In genomic region chr6:163133017-163133416, GRCh38 we compare ENCODE assay signal across 23 cellular contexts.
DNase-seq lines count a peak whose midpoint lies in the region; ATAC-seq and TF ChIP-seq lines count a peak whose summit lies in the region.
"Had no signal": no experiment of that assay in that cellular context is flagged by ENCODE, and none has a peak within 500 bp of the region (broad histone marks: within the 10 kb centered on the region; RNA-seq: fewer than 3 reads in every experiment).

No MANE protein-coding gene starts in this region.

- H3K9me3 Mint-ChIP-seq in WTC11: peaks cover 9% of the 10 kb centered on the region; the same call in 1 of the 2 replicates

- POLR2A ChIA-PET in HCT116 (lab: Charles Lee) (no interaction called here), WTC11 (lab: Charles Lee) (no interaction called here)

- no peaks in the 10 kb centered on the region for H3K79me2 ChIP-seq in HCT116 (ENCODE audit: insufficient read depth, low read length)

- CTCF ChIA-PET in HCT116 (lab: Charles Lee) (no interaction called here), WTC11 (lab: Charles Lee) (interaction anchor here (1.1 kb wide), 1 partner anchor 13 kb away, joined by 5 read pairs; no protein-coding TSS in a partner anchor)

- ATAC-seq in HCT116 (peak; percentile 62), WTC11 (peak; percentile 83), GM18873 (IDR thresholded peaks at IDR 0.05; ENCODE audit: low FRiP score, unreplicated experiment) (no peak), HG03469 (IDR thresholded peaks at IDR 0.05; ENCODE audit: unreplicated experiment) (no peak), GM21528 (IDR thresholded peaks at IDR 0.05; ENCODE audit: low FRiP score, unreplicated experiment) (no peak)
- ATAC-seq: CD8-positive, alpha-beta T cell; Panc1 had no signal

- H3K27ac ChIP-seq in HCT116 (ENCODE audit: low read depth, low read length): no peak overlapping the region

- H3K4me2 ChIP-seq in HCT116 (ENCODE audit: low read length): no peak overlapping the region

- H3K36me3 ChIP-seq in HCT116 (ENCODE audit: control insufficient read depth in 1 of 2, insufficient read depth in 2 of 2, low read length in 2 of 2): no peaks in the 10 kb centered on the region

- no peaks in the 10 kb centered on the region for H3K9me3 ChIP-seq in HCT116 (ENCODE audit: control insufficient read depth in 1 of 2, insufficient read depth in 1 of 2, low read depth in 1 of 2, low read length in 2 of 2)

- TF ChIP-seq CTCF in HCT116 (IDR thresholded peaks at IDR 0.05 in 2 of 3, conservative IDR thresholded peaks at IDR 0.05 in 1 of 3; ENCODE audit: borderline replicate concordance in 1 of 3, insufficient read depth in 1 of 3, low read depth in 2 of 3, low read length in 2 of 3) (no peak), WTC11 (IDR thresholded peaks at IDR 0.05) (no peak)

- no TSS peak for BruUV-seq in HCT116 (replicated peaks; lab: Mats Ljungman, UMichigan)

- no peak overlapping the region for H3K9ac ChIP-seq in HCT116 (ENCODE audit: low read length)

- H3K27me3 Mint-ChIP-seq in WTC11 (ENCODE audit: low read depth): no peaks in the 10 kb centered on the region

- H3K36me3 Mint-ChIP-seq in WTC11: no peaks in the 10 kb centered on the region; the same call in 1 of the 2 replicates
- H3K36me3 Mint-ChIP-seq: CD8-positive, alpha-beta T cell had no signal

- H4K20me1 ChIP-seq in HCT116 (ENCODE audit: insufficient read depth): no peaks in the 10 kb centered on the region

- H3K4me1 ChIP-seq in HCT116 (ENCODE audit: control insufficient read depth in 1 of 2, insufficient read depth in 2 of 2, low read length in 2 of 2): no peaks in the 10 kb centered on the region

- DNase-seq in NCI-H82 (lab: John Stamatoyannopoulos, UW) (peak; percentile 25), NCI-H82 treated with DMSO at 0.1 percent for 48 hours (lab: John Stamatoyannopoulos, UW; ENCODE audit: unreplicated experiment) (no peak), HCT116 (ENCODE audit: low read depth, low spot score) (no peak), WTC11 (ENCODE audit: low spot score) (no peak), iPS-NIHi11 (ENCODE audit: low spot score) (peak; percentile 32)
- DNase-seq: 8988T; AML-193; C1 segment of cervical spinal cord; Calu3; CD8-positive, alpha-beta T cell; DMS153; H7; NCI-H1092 treated with DMSO at 0.1 percent for 48 hours; NCI-H1436 treated with DMSO at 0.1 percent for 48 hours; NCI-H2029; NCI-H2227 treated with DMSO at 0.1 percent for 48 hours; NCI-H510A; NK-92 treated with Interleukin-12 subunit alpha and Interleukin-12 subunit beta, amount 100 ng/mL, for 24 hours; SIG-M5 had no signal

- H3K4me1 Mint-ChIP-seq in WTC11: peaks cover 8% of the 10 kb centered on the region

- no peak for TF ChIP-seq RAD21 in HCT116 (IDR thresholded peaks at IDR 0.05; ENCODE audit: low read depth)

- no peaks in the 10 kb centered on the region for H3K9me2 ChIP-seq in HCT116 (ENCODE audit: insufficient read depth)

- no peak overlapping the region for H2AFZ ChIP-seq in HCT116 (ENCODE audit: low read depth, low read length, poor library complexity, severe bottlenecking)

- intact Hi-C loops in HCT116 (cut with micrococcal nuclease): no loop called here

- no peaks in the 10 kb centered on the region for H3K27me3 ChIP-seq in HCT116 (ENCODE audit: insufficient read depth, low read length)

- no peak overlapping the region for H3K4me3 Mint-ChIP-seq in WTC11
- H3K4me3 Mint-ChIP-seq: CD8-positive, alpha-beta T cell had no signal

- H3K4me3 ChIP-seq in HCT116 (replicated peaks in 1 of 2; ENCODE audit: low read depth in 1 of 2, low read length in 2 of 2): no peak overlapping the region

- H3K27ac Mint-ChIP-seq in WTC11: no peak overlapping the region
- H3K27ac Mint-ChIP-seq: CD8-positive, alpha-beta T cell had no signal

- no peak for TF ChIP-seq POLR2A in HCT116 (IDR thresholded peaks at IDR 0.05; ENCODE audit: borderline replicate concordance, extremely low read depth, insufficient read depth, insufficient read length)

- RAD21 ChIA-PET in HCT116 (lab: Charles Lee; ENCODE audit: low non-redundant PET in 1 of 2, low total read pairs in 2 of 2, uncharacterized antibody in 2 of 2, unreplicated experiment in 2 of 2): no interaction called here

TF ChIP-seq in HCT116, 20 proteins besides CTCF, POLR2A, EP300 and RAD21 (continues in another document):
- TF ChIP-seq FOSL1 (IDR thresholded peaks at IDR 0.05; ENCODE audit: low read depth): no peak
- no peak for TF ChIP-seq EZH2phosphoT487 (IDR thresholded peaks at IDR 0.05; ENCODE audit: borderline replicate concordance)
- TF ChIP-seq SRF (IDR thresholded peaks at IDR 0.05; ENCODE audit: low read depth): no peak
- no peak for TF ChIP-seq MAX (IDR thresholded peaks at IDR 0.05)
- no peak for TF ChIP-seq ZNF274 (IDR thresholded peaks at IDR 0.05; ENCODE audit: low read depth, low read length)
- TF ChIP-seq SIN3A (IDR thresholded peaks at IDR 0.05; ENCODE audit: low read depth): no peak
- no peak for TF ChIP-seq ELF1 (IDR thresholded peaks at IDR 0.05; ENCODE audit: borderline replicate concordance, low read depth)
- no peak for TF ChIP-seq CBX3 (IDR thresholded peaks at IDR 0.05; ENCODE audit: low read depth)
- no peak for TF ChIP-seq SP1 (IDR thresholded peaks at IDR 0.05; ENCODE audit: low read depth)
- no peak for TF ChIP-seq TCF7L2 (IDR thresholded peaks at IDR 0.05; ENCODE audit: borderline replicate concordance, extremely low read depth, insufficient read depth, insufficient read length)
- no peak for TF ChIP-seq ZFX (IDR thresholded peaks at IDR 0.05)
- TF ChIP-seq, protein P1, sequence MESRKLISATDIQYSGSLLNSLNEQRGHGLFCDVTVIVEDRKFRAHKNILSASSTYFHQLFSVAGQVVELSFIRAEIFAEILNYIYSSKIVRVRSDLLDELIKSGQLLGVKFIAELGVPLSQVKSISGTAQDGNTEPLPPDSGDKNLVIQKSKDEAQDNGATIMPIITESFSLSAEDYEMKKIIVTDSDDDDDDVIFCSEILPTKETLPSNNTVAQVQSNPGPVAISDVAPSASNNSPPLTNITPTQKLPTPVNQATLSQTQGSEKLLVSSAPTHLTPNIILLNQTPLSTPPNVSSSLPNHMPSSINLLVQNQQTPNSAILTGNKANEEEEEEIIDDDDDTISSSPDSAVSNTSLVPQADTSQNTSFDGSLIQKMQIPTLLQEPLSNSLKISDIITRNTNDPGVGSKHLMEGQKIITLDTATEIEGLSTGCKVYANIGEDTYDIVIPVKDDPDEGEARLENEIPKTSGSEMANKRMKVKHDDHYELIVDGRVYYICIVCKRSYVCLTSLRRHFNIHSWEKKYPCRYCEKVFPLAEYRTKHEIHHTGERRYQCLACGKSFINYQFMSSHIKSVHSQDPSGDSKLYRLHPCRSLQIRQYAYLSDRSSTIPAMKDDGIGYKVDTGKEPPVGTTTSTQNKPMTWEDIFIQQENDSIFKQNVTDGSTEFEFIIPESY (IDR thresholded peaks at IDR 0.05; ENCODE audit: extremely low read depth, insufficient replicate concordance, low read length): no peak
- TF ChIP-seq POLR2AphosphoS5 (IDR thresholded peaks at IDR 0.05; ENCODE audit: low read depth, low read length): no peak

TF ChIP-seq in WTC11, 78 proteins besides CTCF, POLR2A, EP300 and RAD21:
- TF ChIP-seq, protein P2, sequence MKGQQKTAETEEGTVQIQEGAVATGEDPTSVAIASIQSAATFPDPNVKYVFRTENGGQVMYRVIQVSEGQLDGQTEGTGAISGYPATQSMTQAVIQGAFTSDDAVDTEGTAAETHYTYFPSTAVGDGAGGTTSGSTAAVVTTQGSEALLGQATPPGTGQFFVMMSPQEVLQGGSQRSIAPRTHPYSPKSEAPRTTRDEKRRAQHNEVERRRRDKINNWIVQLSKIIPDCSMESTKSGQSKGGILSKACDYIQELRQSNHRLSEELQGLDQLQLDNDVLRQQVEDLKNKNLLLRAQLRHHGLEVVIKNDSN (CRISPR knock-in tag; IDR thresholded peaks at IDR 0.05): peak; percentile 88
- TF ChIP-seq USF2 (CRISPR knock-in tag; IDR thresholded peaks at IDR 0.05) (peak; percentile 91), ZNF396 (CRISPR knock-in tag; IDR thresholded peaks at IDR 0.05; ENCODE audit: borderline replicate concordance) (no peak)

Comparison
In these comparisons a context has a peak if more than half of its experiments do, and no peak if none do; other contexts are left out.
1. DNase-seq: peak in NCI-H82 (single experiment) and iPS-NIHi11 (single experiment); none in NCI-H82 treated with DMSO at 0.1 percent for 48 hours (single experiment), HCT116 (single experiment) and WTC11 (single experiment).
2. ATAC-seq: peak in HCT116 (single experiment) and WTC11 (single experiment); none in GM18873 (single experiment), HG03469 (single experiment) and GM21528 (single experiment).